8 cellular contexts compared by ENCODE assay signal in genomic region chr12:8033153-8034044, GRCh38. TPM values are rescaled to one million over a fixed set of nuclear protein-coding genes. Genes with fewer than 3 reads are reported as not detected.
A peak's percentile ranks its signal among the peaks of the same experiment; 100 is the strongest.
DNase-seq lines count a peak whose midpoint lies in the region; ATAC-seq and TF ChIP-seq lines count a peak whose summit lies in the region.

No MANE protein-coding gene starts in this region.

- CTCF ChIA-PET in CD4-positive, alpha-beta T cell (lab: Charles Lee), result interaction anchor here (0.6 to 3.1 kb wide), 4 partner anchors 13 to 131 kb away, joined by 3 to 11 read pairs (median 8); no protein-coding TSS in a partner anchor

- H3K4me3 ChIP-seq in NB4 (ENCODE audit: low read depth, low read length) (peak overlapping the region; percentile 75), endocrine pancreas (ENCODE audit: control insufficient read depth, insufficient read depth, low read length) (peak overlapping the region; percentile 71)

- peak; percentile 28 for ATAC-seq in CD4-positive, alpha-beta T cell (ENCODE audit: poor library complexity)
- ATAC-seq in GM19463 (IDR thresholded peaks at IDR 0.05; ENCODE audit: unreplicated experiment), result peak; percentile 2
- peak; percentile 37 for ATAC-seq in stimulated activated naive CD8-positive, alpha-beta T cell treated with anti-CD3 and anti-CD28 coated beads, Interleukin-15, Interleukin-2, amounts not matched to agents 100 U/mL and 50 U/mL, for 24 hours
- no peak for ATAC-seq in HG02870 (IDR thresholded peaks at IDR 0.05; ENCODE audit: unreplicated experiment)

- H3K27ac Mint-ChIP-seq in CD4-positive, alpha-beta T cell, result peak overlapping the region; percentile 96
- H3K27ac Mint-ChIP-seq in activated CD4-positive, alpha-beta T cell treated with anti-CD3 and anti-CD28 coated beads, Interleukin-2, amount 10 ng/mL, durations not matched to agents 24 days and 14 days, result peak overlapping the region; percentile 81

- DNase-seq in CD4-positive, alpha-beta T cell, result peak in 5 of 10 experiments; percentile 16 to 44 (median 42)
- DNase-seq in NB4 (ENCODE audit: low read depth) (peak; percentile 68), medulla oblongata (ENCODE audit: extremely low spot score) (peak; percentile 72)
- peak; percentile 82 for DNase-seq in activated CD4-positive, alpha-beta T cell treated with anti-CD3 and anti-CD28 coated beads, Interleukin-2, amount 10 ng/mL, durations not matched to agents 24 days and 14 days
- peak; percentile 63 for DNase-seq in stimulated activated naive CD8-positive, alpha-beta T cell treated with anti-CD3 and anti-CD28 coated beads, Interleukin-15, Interleukin-2, amounts not matched to agents 100 U/mL and 50 U/mL, for 24 hours

- H3K27ac ChIP-seq in CD4-positive, alpha-beta T cell (ENCODE audit: low read depth, low read length), result peak overlapping the region; percentile 92

- peaks cover 23% of the 10 kb centered on the region for H3K36me3 Mint-ChIP-seq in CD4-positive, alpha-beta T cell (ENCODE audit: low read depth)
- H3K36me3 Mint-ChIP-seq in activated CD4-positive, alpha-beta T cell treated with anti-CD3 and anti-CD28 coated beads, Interleukin-2, amount 10 ng/mL, durations not matched to agents 24 days and 14 days (ENCODE audit: low read depth), result peaks cover 10% of the 10 kb centered on the region

- H3K9me3 ChIP-seq in CD4-positive, alpha-beta T cell (ENCODE audit: control insufficient read depth, low read length), result no peaks in the 10 kb centered on the region
- H3K9me3 ChIP-seq in endocrine pancreas (ENCODE audit: control insufficient read depth, low read length), result no peaks in the 10 kb centered on the region

- no peak for TF ChIP-seq CTCF in CD4-positive, alpha-beta T cell (IDR thresholded peaks at IDR 0.05)
- no peak for TF ChIP-seq CTCF in NB4 (IDR thresholded peaks at IDR 0.05; ENCODE audit: low read depth, low read length)

- no peaks in the 10 kb centered on the region for H3K36me3 ChIP-seq in endocrine pancreas (ENCODE audit: control insufficient read depth, insufficient read depth, low read length)

- peak overlapping the region; percentile 65 for H3K9ac ChIP-seq in endocrine pancreas (ENCODE audit: control insufficient read depth, insufficient read depth, low read length)

- no peaks in the 10 kb centered on the region for H3K27me3 ChIP-seq in CD4-positive, alpha-beta T cell (ENCODE audit: control insufficient read depth, insufficient read depth, low read length)
- H3K27me3 ChIP-seq in endocrine pancreas (ENCODE audit: control insufficient read depth, insufficient read depth, low read length), result no peaks in the 10 kb centered on the region

- H3K27me3 Mint-ChIP-seq in CD4-positive, alpha-beta T cell, result no peaks in the 10 kb centered on the region
- H3K27me3 Mint-ChIP-seq in activated CD4-positive, alpha-beta T cell treated with anti-CD3 and anti-CD28 coated beads, Interleukin-2, amount 10 ng/mL, durations not matched to agents 24 days and 14 days, result no peaks in the 10 kb centered on the region

- no peak for TF ChIP-seq POLR2A in NB4 (IDR thresholded peaks at IDR 0.05; ENCODE audit: extremely low read depth, insufficient read length)

- POLR2A ChIA-PET in CD4-positive, alpha-beta T cell (lab: Charles Lee), result interaction anchor here (0.9 to 6.5 kb wide), 10 partner anchors 6 to 98 kb away, joined by 3 to 59 read pairs (median 4); partner anchors contain the start of genes C3AR1 and SLC2A3

- no peaks in the 10 kb centered on the region for H3K9me3 Mint-ChIP-seq in CD4-positive, alpha-beta T cell
- no peaks in the 10 kb centered on the region for H3K9me3 Mint-ChIP-seq in activated CD4-positive, alpha-beta T cell treated with anti-CD3 and anti-CD28 coated beads, Interleukin-2, amount 10 ng/mL, durations not matched to agents 24 days and 14 days

- intact Hi-C loops in CD4-positive, alpha-beta T cell (cut with DNase I, micrococcal nuclease), result loop anchor here in 1 of 2 experiments (2.0 kb wide), 1 partner anchor 47 kb away; no protein-coding TSS in a partner anchor
- intact Hi-C loops in activated CD4-positive, alpha-beta T cell treated with anti-CD3 and anti-CD28 coated beads, Interleukin-2, amount 10 ng/mL, durations not matched to agents 24 days and 14 days (cut with micrococcal nuclease), result no loop called here

- H3K4me1 ChIP-seq in endocrine pancreas (ENCODE audit: control insufficient read depth, insufficient read depth, low read length), result peaks cover 8% of the 10 kb centered on the region

- H3K4me1 Mint-ChIP-seq in CD4-positive, alpha-beta T cell (ENCODE audit: low read depth), result peaks cover 56% of the 10 kb centered on the region
- peaks cover 53% of the 10 kb centered on the region for H3K4me1 Mint-ChIP-seq in activated CD4-positive, alpha-beta T cell treated with anti-CD3 and anti-CD28 coated beads, Interleukin-2, amount 10 ng/mL, durations not matched to agents 24 days and 14 days

- peak overlapping the region; percentile 83 for H3K4me3 Mint-ChIP-seq in CD4-positive, alpha-beta T cell
- H3K4me3 Mint-ChIP-seq in activated CD4-positive, alpha-beta T cell treated with anti-CD3 and anti-CD28 coated beads, Interleukin-2, amount 10 ng/mL, durations not matched to agents 24 days and 14 days, result peak overlapping the region; percentile 88

RNA-seq across cellular contexts. Expression of gene FOXJ2, which starts 0.9 kb away (rescaled TPM):
- total RNA-seq in CD4-positive, alpha-beta T cell, result 10 to 100 TPM; 36.3 to 38.5 TPM
- 18.5 and 18.6 TPM in 2 replicates for total RNA-seq in activated CD4-positive, alpha-beta T cell treated with anti-CD3 and anti-CD28 coated beads, Interleukin-2, amount 10 ng/mL, durations not matched to agents 24 days and 14 days

RNA-seq across cellular contexts. Expression of gene C3AR1, which starts 32.8 kb away (rescaled TPM):
- total RNA-seq in CD4-positive, alpha-beta T cell, result 1 to 10 TPM; 1.4 TPM
- total RNA-seq in activated CD4-positive, alpha-beta T cell treated with anti-CD3 and anti-CD28 coated beads, Interleukin-2, amount 10 ng/mL, durations not matched to agents 24 days and 14 days, result 0.56 and 0.73 TPM in 2 replicates

RNA-seq across cellular contexts. Expression of gene NECAP1, which starts 48.7 kb away (rescaled TPM):
- 100 to 1,000 TPM; 119 to 121 TPM for total RNA-seq in CD4-positive, alpha-beta T cell
- 34.8 and 36.2 TPM in 2 replicates for total RNA-seq in activated CD4-positive, alpha-beta T cell treated with anti-CD3 and anti-CD28 coated beads, Interleukin-2, amount 10 ng/mL, durations not matched to agents 24 days and 14 days
